2 cellular contexts compared by ENCODE assay signal in the genomic region with DNA sequence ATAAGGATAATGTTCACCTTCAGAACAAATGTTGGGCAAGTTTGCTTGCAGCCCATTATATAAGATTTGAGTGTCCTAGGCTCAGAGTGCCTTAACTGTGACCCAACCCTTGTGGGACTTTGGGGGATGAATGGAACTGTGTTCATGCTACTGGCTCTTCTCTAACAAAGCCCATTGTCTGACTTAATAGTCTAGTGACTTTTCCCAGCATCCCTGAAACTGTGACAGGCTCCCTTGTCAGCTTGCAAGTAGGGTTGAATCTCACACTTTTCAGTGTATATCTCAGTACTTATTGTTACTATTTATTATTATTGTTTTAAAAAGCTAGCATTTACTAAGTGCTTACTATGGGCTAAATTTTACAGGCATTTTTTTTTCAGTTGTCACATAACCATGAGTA.
DNase-seq lines count a peak whose midpoint lies in the region; ATAC-seq lines count a peak whose summit lies in the region.
"Not testable (repeated sequence)": the region's sequence is repeated elsewhere in the genome, so short reads cannot be mapped to it uniquely, and the experiment has no call there.

No MANE protein-coding gene starts in this region.

- peak in 29 of 42 donors; percentile 3 to 87 (median 46) for DNase-seq in head of caudate nucleus
- DNase-seq in sciatic nerve (ENCODE audit: low spot score): not testable (repeated sequence)

- intact Hi-C loops in head of caudate nucleus (cut with DNase I); sciatic nerve (cut with DNase I): not testable (repeated sequence)

- peak; percentile 57 for ATAC-seq in sciatic nerve
